ENCODE assay signal across 1 cellular context in the genomic region with DNA sequence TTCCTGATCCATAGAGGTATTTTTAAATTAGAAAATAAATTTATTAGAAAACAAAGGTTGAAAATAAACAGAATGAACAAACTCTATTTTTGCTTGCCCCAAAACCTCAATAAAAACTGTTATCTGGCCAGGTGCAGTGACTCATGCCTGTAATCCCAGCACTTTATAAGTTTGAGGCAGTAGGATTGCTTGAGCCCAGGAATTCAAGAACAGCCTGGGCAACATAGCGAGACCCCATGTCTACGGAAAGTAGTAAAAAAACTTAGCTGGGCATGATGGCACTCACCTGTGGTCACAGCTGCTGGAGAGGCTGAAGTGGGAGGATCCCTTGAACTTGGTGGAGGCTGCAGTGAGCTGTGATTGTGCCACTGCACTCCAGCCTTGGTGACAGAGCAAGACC.
TF ChIP-seq lines count a peak whose summit lies in the region.

No MANE protein-coding gene starts in this region.

TF ChIP-seq in GM12878, 131 proteins besides CTCF, POLR2A, EP300 and RAD21:
- no peak for TF ChIP-seq RB1 (IDR thresholded peaks at IDR 0.05; ENCODE audit: borderline replicate concordance)
- no peak for TF ChIP-seq YBX1 (IDR thresholded peaks at IDR 0.05)
- no peak for TF ChIP-seq ZZZ3 (IDR thresholded peaks at IDR 0.05; ENCODE audit: control insufficient read depth, insufficient read length, low read depth)
- no peak for TF ChIP-seq SREBF2 (IDR thresholded peaks at IDR 0.05; ENCODE audit: low read length)
- no peak for TF ChIP-seq USF1 (IDR thresholded peaks at IDR 0.05; ENCODE audit: borderline replicate concordance, extremely low read length, insufficient read depth, low read depth, low read length)
- no peak for TF ChIP-seq LARP7 (IDR thresholded peaks at IDR 0.05)
- no peak for TF ChIP-seq GABPA (IDR thresholded peaks at IDR 0.05; ENCODE audit: low read depth)
- TF ChIP-seq SREBF1 (IDR thresholded peaks at IDR 0.05; ENCODE audit: low read length): no peak
- TF ChIP-seq TARDBP (IDR thresholded peaks at IDR 0.05; ENCODE audit: borderline replicate concordance): no peak
- TF ChIP-seq SKIL (IDR thresholded peaks at IDR 0.05; ENCODE audit: low read depth, poor library complexity, severe bottlenecking): no peak
- TF ChIP-seq, protein P1, sequence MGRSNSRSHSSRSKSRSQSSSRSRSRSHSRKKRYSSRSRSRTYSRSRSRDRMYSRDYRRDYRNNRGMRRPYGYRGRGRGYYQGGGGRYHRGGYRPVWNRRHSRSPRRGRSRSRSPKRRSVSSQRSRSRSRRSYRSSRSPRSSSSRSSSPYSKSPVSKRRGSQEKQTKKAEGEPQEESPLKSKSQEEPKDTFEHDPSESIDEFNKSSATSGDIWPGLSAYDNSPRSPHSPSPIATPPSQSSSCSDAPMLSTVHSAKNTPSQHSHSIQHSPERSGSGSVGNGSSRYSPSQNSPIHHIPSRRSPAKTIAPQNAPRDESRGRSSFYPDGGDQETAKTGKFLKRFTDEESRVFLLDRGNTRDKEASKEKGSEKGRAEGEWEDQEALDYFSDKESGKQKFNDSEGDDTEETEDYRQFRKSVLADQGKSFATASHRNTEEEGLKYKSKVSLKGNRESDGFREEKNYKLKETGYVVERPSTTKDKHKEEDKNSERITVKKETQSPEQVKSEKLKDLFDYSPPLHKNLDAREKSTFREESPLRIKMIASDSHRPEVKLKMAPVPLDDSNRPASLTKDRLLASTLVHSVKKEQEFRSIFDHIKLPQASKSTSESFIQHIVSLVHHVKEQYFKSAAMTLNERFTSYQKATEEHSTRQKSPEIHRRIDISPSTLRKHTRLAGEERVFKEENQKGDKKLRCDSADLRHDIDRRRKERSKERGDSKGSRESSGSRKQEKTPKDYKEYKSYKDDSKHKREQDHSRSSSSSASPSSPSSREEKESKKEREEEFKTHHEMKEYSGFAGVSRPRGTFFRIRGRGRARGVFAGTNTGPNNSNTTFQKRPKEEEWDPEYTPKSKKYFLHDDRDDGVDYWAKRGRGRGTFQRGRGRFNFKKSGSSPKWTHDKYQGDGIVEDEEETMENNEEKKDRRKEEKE (IDR thresholded peaks at IDR 0.05): no peak
- TF ChIP-seq NR2C1 (IDR thresholded peaks at IDR 0.05): no peak
- no peak for TF ChIP-seq STAT3 (IDR thresholded peaks at IDR 0.05; ENCODE audit: low read depth, low read length)
- no peak for TF ChIP-seq SMARCA5 (IDR thresholded peaks at IDR 0.05)
- TF ChIP-seq KAT2A (conservative IDR thresholded peaks at IDR 0.05; ENCODE audit: control insufficient read depth, low read depth, low read length): no peak
- TF ChIP-seq NR2F1 (conservative IDR thresholded peaks at IDR 0.05): no peak
- TF ChIP-seq RFX5 (IDR thresholded peaks at IDR 0.05; ENCODE audit: low read depth, low read length): no peak
- no peak for TF ChIP-seq PAX5 (IDR thresholded peaks at IDR 0.05; ENCODE audit: borderline replicate concordance, low read depth, low read length)
- TF ChIP-seq REST (IDR thresholded peaks at IDR 0.05; ENCODE audit: low read depth, low read length): no peak
